13 cellular contexts compared by ENCODE assay signal in genomic region chr10:106980711-106981460, GRCh38.
A peak's percentile ranks its signal among the peaks of the same experiment; 100 is the strongest.
DNase-seq lines count a peak whose midpoint lies in the region; ATAC-seq and TF ChIP-seq lines count a peak whose summit lies in the region.
"Had no signal": no experiment of that assay in that cellular context is flagged by ENCODE, and none has a peak within 500 bp of the region (broad histone marks: within the 10 kb centered on the region; RNA-seq: fewer than 3 reads in every experiment).

No MANE protein-coding gene starts in this region.

- peak; percentile 29; the same call in 1 of the 2 replicates for TF ChIP-seq CTCF in A673 (conservative IDR thresholded peaks at IDR 0.05; ENCODE audit: low read depth, low read length)
- no peak for TF ChIP-seq CTCF in prostate gland (IDR thresholded peaks at IDR 0.05)

- H3K4me3 ChIP-seq in A673 (ENCODE audit: low read depth, low read length, poor library complexity, severe bottlenecking) (no peak overlapping the region), prostate gland (no peak overlapping the region)
- H3K4me3 ChIP-seq: A549, ovary, SJSA1 had no signal

- no peaks in the 10 kb centered on the region for H3K9me3 ChIP-seq in A673 (ENCODE audit: low read depth, low read length, poor library complexity, severe bottlenecking)
- H3K9me3 ChIP-seq in prostate gland, result no peaks in the 10 kb centered on the region
- H3K9me3 ChIP-seq: A549, ovary, SJSA1 had no signal

- H3K27me3 ChIP-seq in A673 (replicated peaks; ENCODE audit: insufficient read depth, low read depth, low read length, poor library complexity) (no peaks in the 10 kb centered on the region), prostate gland (replicated peaks; ENCODE audit: insufficient read depth) (no peaks in the 10 kb centered on the region)
- H3K27me3 ChIP-seq: ovary, SJSA1 had no signal

- DNase-seq in A673 (ENCODE audit: low spot score), result peak; percentile 16
- peak; percentile 54 for DNase-seq in HEK293T (ENCODE audit: extremely low spot score)
- DNase-seq in hypothalamus (lab: John Stamatoyannopoulos, UW), result no peak
- no peak for DNase-seq in prostate gland (ENCODE audit: low spot score)
- DNase-seq in NCI-H774 (lab: John Stamatoyannopoulos, UW), result no peak
- DNase-seq in T-helper 1 cell, result no peak
- DNase-seq: activated CD8-positive, alpha-beta memory T cell treated with anti-CD3 and anti-CD28 coated beads for 24 hours; NCI-H2029 treated with DMSO at 0.1 percent for 48 hours; ovary had no signal

- H3K4me1 ChIP-seq in A673 (ENCODE audit: insufficient read depth, low read length, poor library complexity, severe bottlenecking), result peaks cover 17% of the 10 kb centered on the region
- H3K4me1 ChIP-seq in prostate gland (replicated peaks), result no peaks in the 10 kb centered on the region
- H3K4me1 ChIP-seq: A549, SJSA1 had no signal

- H3K36me3 ChIP-seq in A673 (ENCODE audit: insufficient read depth, low read length, poor library complexity, severe bottlenecking) (no peaks in the 10 kb centered on the region), prostate gland (no peaks in the 10 kb centered on the region)
- H3K36me3 ChIP-seq: ovary, SJSA1 had no signal

- intact Hi-C loops in A673 (cut with micrococcal nuclease; ENCODE audit: unreplicated experiment) (no loop called here), prostate gland (cut with DNase I) (no loop called here)

- POLR2A ChIA-PET in A673 (lab: Charles Lee; ENCODE audit: low non-redundant PET), result interaction anchor here (0.6 kb wide), 1 partner anchor 32 kb away, joined by 8 read pairs; no protein-coding TSS in a partner anchor
- POLR2A ChIA-PET in HEK293T (lab: Yijun Ruan, JAX), result no interaction called here

- TF ChIP-seq POLR2A in prostate gland (IDR thresholded peaks at IDR 0.05), result no peak

- ATAC-seq in GM19035 (IDR thresholded peaks at IDR 0.05; ENCODE audit: unreplicated experiment) (peak; percentile 72), HG03520 (IDR thresholded peaks at IDR 0.05; ENCODE audit: unreplicated experiment) (peak; percentile 93)
- ATAC-seq: A549 had no signal

- no TSS peak for BruUV-seq in A673 (replicated peaks; lab: Mats Ljungman, UMichigan)

- 51% methylated on average over 2 of the region's 2 CpGs for WGBS in prostate gland

- CTCF ChIA-PET in A673 (lab: Charles Lee), result interaction anchor here (0.6 kb wide), 2 partner anchors 66 to 601 kb away, joined by 3 to 7 read pairs; no protein-coding TSS in a partner anchor
- CTCF ChIA-PET in HEK293T (lab: Yijun Ruan, JAX), result interaction anchor here (1.0 kb wide), 1 partner anchor 104 kb away, joined by 3 read pairs; no protein-coding TSS in a partner anchor

- H3K27ac ChIP-seq in A673 (ENCODE audit: low read depth, low read length, poor library complexity, severe bottlenecking) (no peak overlapping the region), prostate gland (no peak overlapping the region)
- H3K27ac ChIP-seq: A549, ovary, SJSA1 had no signal

TF ChIP-seq in HEK293T, 16 proteins besides CTCF, POLR2A, EP300 and RAD21:
- peak; percentile 87; the same call in 1 of the 2 replicates for TF ChIP-seq FOXM1 (IDR thresholded peaks at IDR 0.05; ENCODE audit: borderline replicate concordance)
- TF ChIP-seq NFRKB (IDR thresholded peaks at IDR 0.05), result no peak
- TF ChIP-seq ARNT (IDR thresholded peaks at IDR 0.05), result peak; percentile 88
- peak; percentile 98 for TF ChIP-seq ZNF384 (IDR thresholded peaks at IDR 0.05)
- no peak for TF ChIP-seq HDGF (IDR thresholded peaks at IDR 0.05; ENCODE audit: borderline replicate concordance)
- TF ChIP-seq L3MBTL2 (conservative IDR thresholded peaks at IDR 0.05), result 0 out of 2 replicates have a peak, but pooled peaks have one; percentile 18
- peak; percentile 97 for TF ChIP-seq PKNOX1 (IDR thresholded peaks at IDR 0.05)
- TF ChIP-seq CTBP1 (IDR thresholded peaks at IDR 0.05; ENCODE audit: borderline replicate concordance), result peak; percentile 100
- no peak; the same call in 1 of the 2 replicates for TF ChIP-seq FOXA1 (IDR thresholded peaks at IDR 0.05)
- no peak for TF ChIP-seq SP1 (IDR thresholded peaks at IDR 0.05)
- no peak for TF ChIP-seq BHLHE40 (IDR thresholded peaks at IDR 0.05; ENCODE audit: borderline replicate concordance)
- TF ChIP-seq SUZ12 (IDR thresholded peaks at IDR 0.05), result no peak
- peak; percentile 66; the same call in 1 of the 2 replicates for TF ChIP-seq TARDBP (IDR thresholded peaks at IDR 0.05)
- peak; percentile 98 for TF ChIP-seq LEF1 (IDR thresholded peaks at IDR 0.05; ENCODE audit: borderline replicate concordance)
- peak; percentile 83 for TF ChIP-seq FOXK2 (IDR thresholded peaks at IDR 0.05)
- no peak for TF ChIP-seq ELF4 (IDR thresholded peaks at IDR 0.05)
TF ChIP-seq in HEK293T: peak in this region for 9.

Comparison
In these comparisons a context has a peak if more than half of its experiments do, and no peak if none do; other contexts are left out.
1. DNase-seq: peak in A673 (single experiment) and HEK293T (single experiment); none in hypothalamus (0 of 51), prostate gland (single experiment), NCI-H774 (single experiment) and T-helper 1 cell (0 of 5).